ENCODE assay signal across 8 cellular contexts in genomic region chr1:229514578-229515275, GRCh38. TPM values are rescaled to one million over a fixed set of nuclear protein-coding genes. Genes with fewer than 3 reads are reported as not detected.
DNase-seq lines count a peak whose midpoint lies in the region; ATAC-seq and TF ChIP-seq lines count a peak whose summit lies in the region.

No MANE protein-coding gene starts in this region.

- H3K27me3 ChIP-seq in GM23338 (ENCODE audit: insufficient read depth) (no peaks in the 10 kb centered on the region), body of pancreas (no peaks in the 10 kb centered on the region)

- H3K27ac ChIP-seq in GM23338 (ENCODE audit: low read depth) = no peak overlapping the region
- no peak overlapping the region for H3K27ac ChIP-seq in body of pancreas

- no peak for TF ChIP-seq POLR2A in body of pancreas (IDR thresholded peaks at IDR 0.05)

- peak; percentile 69 for DNase-seq in DMS114 treated with DMSO at 0.1 percent for 48 hours (lab: John Stamatoyannopoulos, UW; ENCODE audit: unreplicated experiment)
- peak; percentile 86 for DNase-seq in GM23338 (ENCODE audit: low spot score)
- peak; percentile 72 for DNase-seq in NCI-H1694 treated with DMSO at 0.1 percent for 48 hours (lab: John Stamatoyannopoulos, UW)
- peak; percentile 37 for DNase-seq in T-helper 22 cell (ENCODE audit: low read depth)
- DNase-seq in body of pancreas = peak; percentile 57 to 72 (median 70)
- peak; percentile 19 for DNase-seq in iPS DF 4.7 (ENCODE audit: extremely low read depth, low spot score)
- peak; percentile 40 for DNase-seq in smooth muscle cell of the brain vasculature (ENCODE audit: low read depth, low spot score)

- no peaks in the 10 kb centered on the region; the same call in 2 of the 3 replicates for H3K4me1 Mint-ChIP-seq in GM23338

- no peaks in the 10 kb centered on the region for H3F3A ChIP-seq in GM23338 (replicated peaks; ENCODE audit: low read depth)

- H3K27me3 Mint-ChIP-seq in GM23338 (ENCODE audit: insufficient read depth, low read depth, poor library complexity) = peaks cover 2% of the 10 kb centered on the region

- no peaks in the 10 kb centered on the region; the same call in 2 of the 3 replicates for H3K36me3 Mint-ChIP-seq in GM23338 (ENCODE audit: low read depth)

- H3K4me1 ChIP-seq in GM23338 (ENCODE audit: insufficient read depth) (no peaks in the 10 kb centered on the region), body of pancreas (peaks cover 4% of the 10 kb centered on the region)

- intact Hi-C loops in body of pancreas (cut with DNase I) = loop anchor here (10.0 kb wide), 1 partner anchor 260 kb away; no protein-coding TSS in a partner anchor

- peak; percentile 91 for ATAC-seq in GM23338
- peak; percentile 82 for ATAC-seq in body of pancreas
- no peak for ATAC-seq in HG03457 (IDR thresholded peaks at IDR 0.05; ENCODE audit: unreplicated experiment)

- H3K9me2 ChIP-seq in GM23338 (ENCODE audit: insufficient read depth) = no peaks in the 10 kb centered on the region

- H3K79me2 ChIP-seq in GM23338 (replicated peaks; ENCODE audit: insufficient read depth) = no peaks in the 10 kb centered on the region

- no peak overlapping the region for H3K4me2 ChIP-seq in GM23338

- no peak overlapping the region for H3K4me3 Mint-ChIP-seq in GM23338

- TF ChIP-seq CTCF in GM23338 (conservative IDR thresholded peaks at IDR 0.05; ENCODE audit: low read depth in 2 of 2) = peak; percentile 81 to 85
- TF ChIP-seq CTCF in body of pancreas (IDR thresholded peaks at IDR 0.05) = peak; percentile 60 to 80 (median 67)

- H3K36me3 ChIP-seq in GM23338 (ENCODE audit: insufficient read depth) (no peaks in the 10 kb centered on the region), body of pancreas (replicated peaks in 1 of 2; ENCODE audit: insufficient read depth in 1 of 2, low read depth in 2 of 2) (peaks cover 0 to 5% of the 10 kb centered on the region in 2 donors)

- H3K4me3 ChIP-seq in GM23338 (no peak overlapping the region), body of pancreas (no peak overlapping the region)

- H2AFZ ChIP-seq in GM23338 = no peak overlapping the region

- H3K27ac Mint-ChIP-seq in GM23338 = no peak overlapping the region

- WGBS in body of pancreas, 2 donors = 36 to 37% methylated on average over 8 of the region's 8 CpGs

- no peaks in the 10 kb centered on the region; the same call in 1 of the 2 replicates for H4K20me1 ChIP-seq in GM23338 (replicated peaks; ENCODE audit: insufficient read depth)

- H3K9me3 ChIP-seq in body of pancreas = no peaks in the 10 kb centered on the region

- no peaks in the 10 kb centered on the region for H3K9me3 Mint-ChIP-seq in GM23338

TF ChIP-seq in GM23338, 12 proteins besides CTCF, POLR2A, EP300 and RAD21:
- TF ChIP-seq ZNF114 (CRISPR knock-in tag; IDR thresholded peaks at IDR 0.05) (no peak), CREB1 (CRISPR knock-in tag; IDR thresholded peaks at IDR 0.05; ENCODE audit: low read depth) (0 out of 2 replicates have a peak, but pooled peaks have one; percentile 33), ZNF331 (CRISPR knock-in tag; IDR thresholded peaks at IDR 0.05; ENCODE audit: low read depth) (no peak)

RNA-seq across cellular contexts. Expression of gene NUP133, which starts 6.6 kb away (rescaled TPM):
- 54.5 and 65.4 TPM in 2 replicates for total RNA-seq in GM23338 (2014; rRNA removed; shearing (Covaris generic))
- polyA plus RNA-seq in GM23338 (2016; fragmentation: Nextera tagmentation; extraction: Ambion mirVana) = 25.0 and 29.5 TPM in 2 replicates
- 10 to 100 TPM; 13.5 to 16.3 TPM for total RNA-seq in body of pancreas

RNA-seq across cellular contexts. Expression of gene ABCB10, which starts 43.8 kb away (rescaled TPM):
- 9.7 and 13.3 TPM in 2 replicates for total RNA-seq in GM23338 (2014; rRNA removed; shearing (Covaris generic))
- polyA plus RNA-seq in GM23338 (2016; fragmentation: Nextera tagmentation; extraction: Ambion mirVana) = 3.7 and 4.7 TPM in 2 replicates
- total RNA-seq in body of pancreas = 10 to 100 TPM in 1 of 2 donors, 1 to 10 TPM in 1; 7.8 to 15.2 TPM

Comparison
In these comparisons a context has a peak if more than half of its experiments do, and no peak if none do; other contexts are left out.
1. DNase-seq: peak in every context shown above with its lines; median percentile 86 in GM23338; 72 in NCI-H1694 treated with DMSO at 0.1 percent for 48 hours; 70 in body of pancreas; 69 in DMS114 treated with DMSO at 0.1 percent for 48 hours; 40 in smooth muscle cell of the brain vasculature; 37 in T-helper 22 cell; 19 in iPS DF 4.7.